ENCODE assay signal across 30 cellular contexts in genomic region chr1:47280142-47280541, GRCh38. TPM values are rescaled to one million over a fixed set of nuclear protein-coding genes. Genes with fewer than 3 reads are reported as not detected.
DNase-seq lines count a peak whose midpoint lies in the region; TF ChIP-seq lines count a peak whose summit lies in the region.
"Had no signal": no experiment of that assay in that cellular context is flagged by ENCODE, and none has a peak within 500 bp of the region (broad histone marks: within the 10 kb centered on the region; RNA-seq: fewer than 3 reads in every experiment).

No MANE protein-coding gene starts in this region.

- H3K27me3 ChIP-seq in breast epithelium (no peaks in the 10 kb centered on the region), osteoblast (ENCODE audit: insufficient read depth, low read length) (no peaks in the 10 kb centered on the region), neural progenitor cell (no peaks in the 10 kb centered on the region)
- H3K27me3 ChIP-seq: heart left ventricle, upper lobe of left lung had no signal

- CTCF ChIA-PET in MCF 10A (lab: Yijun Ruan, JAX) = interaction anchor here (1.5 kb wide), 1 partner anchor 88 kb away, joined by 4 read pairs; no protein-coding TSS in a partner anchor

- H3K9me3 Mint-ChIP-seq in MCF 10A (ENCODE audit: unreplicated experiment) (no peaks in the 10 kb centered on the region), neural progenitor cell (no peaks in the 10 kb centered on the region)
- no peaks in the 10 kb centered on the region for H3K9me3 Mint-ChIP-seq in activated T-helper 1 cell treated with anti-CD3 and anti-CD28 coated beads, Interleukin-12 subunit alpha, Interleukin-12 subunit beta, Interleukin-2, Interleukin-4 antibody, amounts not matched to agents 30 ng/mL and 10 ng/mL and 1 ng/mL, durations not matched to agents 14 hours and 24 hours and 36 hours
- H3K9me3 Mint-ChIP-seq: activated T-helper 2 cell treated with anti-CD3 and anti-CD28 coated beads, Interferon-gamma antibody, Interleukin-2, Interleukin-4, amounts not matched to agents 10 μg/mL and 5 μg/mL and 100 μg/mL, durations not matched to agents 14 hours and 24 hours and 36 hours; CD4-positive, alpha-beta memory T cell; naive thymus-derived CD4-positive, alpha-beta T cell; stimulated activated memory B cell treated with anti-CD40 and anti-IgM and Interleukin-4, amounts not matched to agents 10 μg/mL and 1 μg/mL and 100 μg/mL, for 72 hours had no signal

- H3K27ac Mint-ChIP-seq in MCF 10A (ENCODE audit: low read depth, unreplicated experiment) (no peak overlapping the region), neural progenitor cell (no peak overlapping the region)
- H3K27ac Mint-ChIP-seq in activated T-helper 1 cell treated with anti-CD3 and anti-CD28 coated beads, Interleukin-12 subunit alpha, Interleukin-12 subunit beta, Interleukin-2, Interleukin-4 antibody, amounts not matched to agents 30 ng/mL and 10 ng/mL and 1 ng/mL, durations not matched to agents 14 hours and 24 hours and 36 hours = peak overlapping the region; percentile 19
- H3K27ac Mint-ChIP-seq: activated CD8-positive, alpha-beta T cell treated with anti-CD3 and anti-CD28 coated beads, Interleukin-2, amount 10 ng/mL, durations not matched to agents 7 days and 5 days; activated T-helper 2 cell treated with anti-CD3 and anti-CD28 coated beads, Interferon-gamma antibody, Interleukin-2, Interleukin-4, amounts not matched to agents 10 μg/mL and 5 μg/mL and 100 μg/mL, durations not matched to agents 14 hours and 24 hours and 36 hours; naive thymus-derived CD4-positive, alpha-beta T cell; stimulated activated memory B cell treated with anti-CD40 and anti-IgM and Interleukin-4, amounts not matched to agents 10 μg/mL and 1 μg/mL and 100 μg/mL, for 72 hours had no signal

- H3K4me3 ChIP-seq in breast epithelium = no peak overlapping the region
- H3K4me3 ChIP-seq in fibroblast of mammary gland (ENCODE audit: control insufficient read depth, low read depth, low read length) = no peak overlapping the region
- H3K4me3 ChIP-seq in osteoblast (ENCODE audit: insufficient read depth, low read length) = no peak overlapping the region
- H3K4me3 ChIP-seq in neural progenitor cell = no peak overlapping the region
- H3K4me3 ChIP-seq: heart left ventricle, skin epidermis, upper lobe of left lung had no signal

- H3K36me3 Mint-ChIP-seq in MCF 10A (ENCODE audit: insufficient read depth, unreplicated experiment) = no peaks in the 10 kb centered on the region
- H3K36me3 Mint-ChIP-seq in activated T-helper 1 cell treated with anti-CD3 and anti-CD28 coated beads, Interleukin-12 subunit alpha, Interleukin-12 subunit beta, Interleukin-2, Interleukin-4 antibody, amounts not matched to agents 30 ng/mL and 10 ng/mL and 1 ng/mL, durations not matched to agents 14 hours and 24 hours and 36 hours (ENCODE audit: low read depth) = peaks cover 28% of the 10 kb centered on the region
- peaks cover 17% of the 10 kb centered on the region for H3K36me3 Mint-ChIP-seq in neural progenitor cell

- H3K36me3 ChIP-seq in breast epithelium = peaks cover 4% of the 10 kb centered on the region
- H3K36me3 ChIP-seq in osteoblast (ENCODE audit: insufficient read depth, low read length) = peaks cover 17% of the 10 kb centered on the region
- peaks cover 13% of the 10 kb centered on the region for H3K36me3 ChIP-seq in neural progenitor cell
- H3K36me3 ChIP-seq: upper lobe of left lung had no signal

- no peaks in the 10 kb centered on the region for H3K27me3 Mint-ChIP-seq in MCF 10A (ENCODE audit: insufficient read depth, unreplicated experiment)
- no peaks in the 10 kb centered on the region for H3K27me3 Mint-ChIP-seq in activated T-helper 1 cell treated with anti-CD3 and anti-CD28 coated beads, Interleukin-12 subunit alpha, Interleukin-12 subunit beta, Interleukin-2, Interleukin-4 antibody, amounts not matched to agents 30 ng/mL and 10 ng/mL and 1 ng/mL, durations not matched to agents 14 hours and 24 hours and 36 hours (ENCODE audit: insufficient read depth)
- no peaks in the 10 kb centered on the region for H3K27me3 Mint-ChIP-seq in neural progenitor cell (ENCODE audit: insufficient read depth, low read depth)
- H3K27me3 Mint-ChIP-seq: CD4-positive, alpha-beta memory T cell; naive thymus-derived CD4-positive, alpha-beta T cell; stimulated activated memory B cell treated with anti-CD40 and anti-IgM and Interleukin-4, amounts not matched to agents 10 μg/mL and 1 μg/mL and 100 μg/mL, for 72 hours had no signal

- POLR2A ChIA-PET in MCF 10A (lab: Yijun Ruan, JAX) = interaction anchor here (0.9 kb wide), 1 partner anchor 54 kb away, joined by 3 read pairs; no protein-coding TSS in a partner anchor

- no peak overlapping the region for H2AFZ ChIP-seq in osteoblast (ENCODE audit: low read length)
- H2AFZ ChIP-seq in neural progenitor cell (replicated peaks) = no peak overlapping the region

- H3K4me3 Mint-ChIP-seq in MCF 10A (ENCODE audit: unreplicated experiment) (no peak overlapping the region), neural progenitor cell (no peak overlapping the region)
- H3K4me3 Mint-ChIP-seq in activated T-helper 1 cell treated with anti-CD3 and anti-CD28 coated beads, Interleukin-12 subunit alpha, Interleukin-12 subunit beta, Interleukin-2, Interleukin-4 antibody, amounts not matched to agents 30 ng/mL and 10 ng/mL and 1 ng/mL, durations not matched to agents 14 hours and 24 hours and 36 hours = no peak overlapping the region
- H3K4me3 Mint-ChIP-seq: activated CD8-positive, alpha-beta T cell treated with anti-CD3 and anti-CD28 coated beads, Interleukin-2, amount 10 ng/mL, durations not matched to agents 7 days and 5 days; CD4-positive, alpha-beta memory T cell; naive thymus-derived CD4-positive, alpha-beta T cell; stimulated activated memory B cell treated with anti-CD40 and anti-IgM and Interleukin-4, amounts not matched to agents 10 μg/mL and 1 μg/mL and 100 μg/mL, for 72 hours had no signal

- peaks cover 23% of the 10 kb centered on the region for H3K79me2 ChIP-seq in osteoblast (ENCODE audit: insufficient read depth, low read length)
- peaks cover 46% of the 10 kb centered on the region for H3K79me2 ChIP-seq in neural progenitor cell (ENCODE audit: low read depth)

- no peaks in the 10 kb centered on the region for H3K4me1 ChIP-seq in breast epithelium
- no peaks in the 10 kb centered on the region for H3K4me1 ChIP-seq in osteoblast (ENCODE audit: insufficient read depth, low read length)
- no peaks in the 10 kb centered on the region for H3K4me1 ChIP-seq in neural progenitor cell
- H3K4me1 ChIP-seq: heart left ventricle, upper lobe of left lung had no signal

- H3K27ac ChIP-seq in breast epithelium (no peak overlapping the region), osteoblast (ENCODE audit: low read depth, low read length) (no peak overlapping the region), neural progenitor cell (no peak overlapping the region)
- H3K27ac ChIP-seq: 22Rv1, heart left ventricle, skin epidermis, upper lobe of left lung had no signal

- BruUV-seq in MCF 10A (replicated peaks; lab: Mats Ljungman, UMichigan) = no TSS peak

- intact Hi-C loops in MCF 10A (cut with micrococcal nuclease) (no loop called here), breast epithelium (cut with DNase I; ENCODE audit: low total_unique reads) (no loop called here)
- intact Hi-C loops in activated T-helper 1 cell treated with anti-CD3 and anti-CD28 coated beads, Interleukin-12 subunit alpha, Interleukin-12 subunit beta, Interleukin-2, Interleukin-4 antibody, amounts not matched to agents 30 ng/mL and 10 ng/mL and 1 ng/mL, durations not matched to agents 14 hours and 24 hours and 36 hours (cut with micrococcal nuclease) = no loop called here

- H3K9me3 ChIP-seq in breast epithelium (no peaks in the 10 kb centered on the region), osteoblast (ENCODE audit: low read depth, low read length) (no peaks in the 10 kb centered on the region), neural progenitor cell (ENCODE audit: low read depth) (no peaks in the 10 kb centered on the region)
- H3K9me3 ChIP-seq: heart left ventricle, upper lobe of left lung had no signal

- no peak for TF ChIP-seq POLR2A in breast epithelium (IDR thresholded peaks at IDR 0.05)

- H4K20me1 ChIP-seq in osteoblast (ENCODE audit: insufficient read depth, low read length) (no peaks in the 10 kb centered on the region), neural progenitor cell (ENCODE audit: low read depth) (peaks cover 2% of the 10 kb centered on the region)

- H3K4me1 Mint-ChIP-seq in MCF 10A (ENCODE audit: insufficient read depth, unreplicated experiment) (no peaks in the 10 kb centered on the region), neural progenitor cell (no peaks in the 10 kb centered on the region)
- peaks cover 19% of the 10 kb centered on the region for H3K4me1 Mint-ChIP-seq in activated T-helper 1 cell treated with anti-CD3 and anti-CD28 coated beads, Interleukin-12 subunit alpha, Interleukin-12 subunit beta, Interleukin-2, Interleukin-4 antibody, amounts not matched to agents 30 ng/mL and 10 ng/mL and 1 ng/mL, durations not matched to agents 14 hours and 24 hours and 36 hours (ENCODE audit: low read depth)
- H3K4me1 Mint-ChIP-seq: CD4-positive, alpha-beta memory T cell; stimulated activated memory B cell treated with anti-CD40 and anti-IgM and Interleukin-4, amounts not matched to agents 10 μg/mL and 1 μg/mL and 100 μg/mL, for 72 hours had no signal

- peaks cover 10% of the 10 kb centered on the region for H3F3A ChIP-seq in neural progenitor cell (ENCODE audit: low read depth)

- peak; percentile 15 for DNase-seq in MCF 10A (ENCODE audit: unreplicated experiment)
- no peak for DNase-seq in breast epithelium (ENCODE audit: low spot score in 2 of 2)
- DNase-seq in activated T-helper 1 cell treated with anti-CD3 and anti-CD28 coated beads, Interleukin-12 subunit alpha, Interleukin-12 subunit beta, Interleukin-2, Interleukin-4 antibody, amounts not matched to agents 30 ng/mL and 10 ng/mL and 1 ng/mL, durations not matched to agents 14 hours and 24 hours and 36 hours (ENCODE audit: low spot score) = no peak
- DNase-seq in fibroblast of mammary gland (ENCODE audit: low read depth) = peak; percentile 60
- no peak for DNase-seq in nucleus accumbens (lab: John Stamatoyannopoulos, UW)
- no peak for DNase-seq in retina
- DNase-seq in osteoblast (ENCODE audit: insufficient read length, low spot score, missing footprints) = no peak
- DNase-seq in neural progenitor cell (ENCODE audit: low spot score) = no peak
- DNase-seq: activated CD4-positive, alpha-beta T cell treated with anti-CD3 and anti-CD28 coated beads for 1 hour; activated CD8-positive, alpha-beta T cell treated with anti-CD3 and anti-CD28 coated beads, Interleukin-2, amount 10 ng/mL, durations not matched to agents 7 days and 5 days; activated naive CD4-positive, alpha-beta T cell treated with anti-CD3 and anti-CD28 coated beads, Interleukin-2, amount 50 U/mL, for 16 hours; CD4-positive, alpha-beta memory T cell; foreskin melanocyte; heart left ventricle; Kasumi-1; naive thymus-derived CD4-positive, alpha-beta T cell; NCI-H1436; NCI-H2081 treated with DMSO at 0.1 percent for 48 hours; NCI-H226; NCI-H526 treated with DMSO at 0.1 percent for 48 hours; NK-92 treated with Interleukin-12 subunit alpha and Interleukin-12 subunit beta, amount 100 ng/mL, for 24 hours; PC-3; Right ventricle myocardium superior; upper lobe of left lung had no signal

- H3K9ac ChIP-seq in neural progenitor cell = no peak overlapping the region

- no peak overlapping the region for H3K4me2 ChIP-seq in osteoblast (ENCODE audit: insufficient read depth, low read length)
- H3K4me2 ChIP-seq in neural progenitor cell = no peak overlapping the region

- TF ChIP-seq CTCF in MCF 10A (IDR thresholded peaks at IDR 0.05; ENCODE audit: unreplicated experiment) = no peak
- no peak for TF ChIP-seq CTCF in breast epithelium (IDR thresholded peaks at IDR 0.05)
- no peak for TF ChIP-seq CTCF in fibroblast of mammary gland (conservative IDR thresholded peaks at IDR 0.05; ENCODE audit: control insufficient read depth, insufficient read depth, low read depth, low read length)
- no peak for TF ChIP-seq CTCF in osteoblast (IDR thresholded peaks at IDR 0.05; ENCODE audit: extremely low read depth, low read depth, low read length)
- TF ChIP-seq CTCF in neural progenitor cell (IDR thresholded peaks at IDR 0.05) = no peak

RNA-seq across cellular contexts. Expression of gene STIL, which starts 33.8 kb away (rescaled TPM):
- total RNA-seq in MCF 10A (2022) (8.8 and 12.6 TPM in 2 replicates), breast epithelium (1 to 10 TPM; 2.3 to 4.8 (median 3.2) TPM), osteoblast (4.0 and 6.5 TPM in 2 replicates), neural progenitor cell (ENCODE audit: low replicate concordance) (49.0 and 59.0 TPM in 2 replicates)
- total RNA-seq in activated T-helper 1 cell treated with anti-CD3 and anti-CD28 coated beads, Interleukin-12 subunit alpha, Interleukin-12 subunit beta, Interleukin-2, Interleukin-4 antibody, amounts not matched to agents 30 ng/mL and 10 ng/mL and 1 ng/mL, durations not matched to agents 14 hours and 24 hours and 36 hours = 25.8 and 26.3 TPM in 2 replicates

RNA-seq across cellular contexts. Expression of gene TAL1, which starts 48.1 kb away (rescaled TPM):
- total RNA-seq in MCF 10A (2022) (not detected in 2 replicates), breast epithelium (1 to 10 TPM; 2.3 to 6.2 (median 5.1) TPM), osteoblast (not detected in 2 replicates), neural progenitor cell (ENCODE audit: low replicate concordance) (not detected in 2 replicates)
- not detected in 2 replicates for total RNA-seq in activated T-helper 1 cell treated with anti-CD3 and anti-CD28 coated beads, Interleukin-12 subunit alpha, Interleukin-12 subunit beta, Interleukin-2, Interleukin-4 antibody, amounts not matched to agents 30 ng/mL and 10 ng/mL and 1 ng/mL, durations not matched to agents 14 hours and 24 hours and 36 hours
- total RNA-seq: activated CD8-positive, alpha-beta T cell treated with anti-CD3 and anti-CD28 coated beads, Interleukin-2, amount 10 ng/mL, durations not matched to agents 7 days and 5 days; activated T-helper 2 cell treated with anti-CD3 and anti-CD28 coated beads, Interferon-gamma antibody, Interleukin-2, Interleukin-4, amounts not matched to agents 10 μg/mL and 5 μg/mL and 100 μg/mL, durations not matched to agents 14 hours and 24 hours and 36 hours; CD4-positive, alpha-beta memory T cell; HepG2; PC-3; T-helper 2 cell treated with Interferon-gamma antibody and Interleukin-4, amounts not matched to agents 100 ng/mL and 5 ng/mL, for 36 hours had no signal

RNA-seq across cellular contexts. Expression of gene CMPK1, which starts 53.4 kb away (rescaled TPM):
- total RNA-seq in MCF 10A (2022) (106 and 113 TPM in 2 replicates), breast epithelium (100 to 1,000 TPM in 2 of 3 donors, 10 to 100 TPM in 1; 83.6 to 177 (median 130) TPM), osteoblast (111 and 119 TPM in 2 replicates), neural progenitor cell (ENCODE audit: low replicate concordance) (39.6 and 68.0 TPM in 2 replicates)
- 98.2 and 100.0 TPM in 2 replicates for total RNA-seq in activated T-helper 1 cell treated with anti-CD3 and anti-CD28 coated beads, Interleukin-12 subunit alpha, Interleukin-12 subunit beta, Interleukin-2, Interleukin-4 antibody, amounts not matched to agents 30 ng/mL and 10 ng/mL and 1 ng/mL, durations not matched to agents 14 hours and 24 hours and 36 hours

Comparison
In these comparisons a context has a peak if more than half of its experiments do, and no peak if none do; other contexts are left out.
1. DNase-seq: peak in MCF 10A (single experiment) and fibroblast of mammary gland (single experiment); none in breast epithelium (0 of 2), activated T-helper 1 cell treated with anti-CD3 and anti-CD28 coated beads, Interleukin-12 subunit alpha, Interleukin-12 subunit beta, Interleukin-2, Interleukin-4 antibody, amounts not matched to agents 30 ng/mL and 10 ng/mL and 1 ng/mL, durations not matched to agents 14 hours and 24 hours and 36 hours (single experiment), nucleus accumbens (0 of 56), retina (single experiment), osteoblast (single experiment) and neural progenitor cell (single experiment).